In the genomic region with DNA sequence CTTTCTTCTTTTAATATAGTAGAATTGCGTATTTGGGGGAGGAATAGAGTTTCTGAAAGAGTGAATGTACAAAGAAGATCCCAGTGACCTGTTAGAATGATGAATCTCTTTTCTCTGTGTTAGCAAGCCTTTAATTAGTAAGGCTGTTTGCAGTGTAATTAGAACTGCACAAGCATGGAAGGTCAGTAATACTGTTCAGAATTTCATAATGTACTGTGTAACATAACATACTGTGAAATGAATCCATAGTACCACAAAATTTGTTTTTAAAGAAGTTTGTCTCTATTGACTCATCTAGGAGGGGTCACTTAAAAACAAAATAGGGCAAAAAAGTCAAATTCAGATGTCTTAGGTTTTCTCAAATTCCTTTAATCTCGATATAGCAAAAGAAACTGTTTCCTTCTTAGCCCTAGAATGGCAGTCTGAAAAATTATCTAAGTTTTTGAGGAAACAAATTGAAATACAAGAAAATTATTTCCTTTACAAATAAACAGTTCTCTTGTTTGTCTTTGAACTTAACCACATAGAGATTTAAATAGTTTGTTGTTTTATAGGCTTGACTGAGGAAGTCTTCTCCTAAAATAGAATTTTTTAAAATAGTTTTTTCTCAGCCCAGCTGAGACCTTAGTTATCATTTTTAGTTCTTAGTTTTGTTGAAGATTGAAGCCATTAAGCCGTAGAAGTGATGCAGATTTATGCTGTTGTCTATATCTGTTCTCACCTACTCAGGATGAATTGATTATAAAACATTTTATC, we compare ENCODE assay signal across 2 cellular contexts.
TF ChIP-seq lines count a peak whose summit lies in the region.

No MANE protein-coding gene starts in this region.

TF ChIP-seq in GM12891, 5 proteins besides CTCF, POLR2A, EP300 and RAD21:
- TF ChIP-seq SPI1 (IDR thresholded peaks at IDR 0.05; ENCODE audit: low read depth, low read length) (no peak), POLR2AphosphoS5 (IDR thresholded peaks at IDR 0.05; ENCODE audit: low read depth, low read length) (no peak), POU2F2 (IDR thresholded peaks at IDR 0.05; ENCODE audit: low read depth, low read length) (no peak), PAX5 (IDR thresholded peaks at IDR 0.05; ENCODE audit: insufficient read depth, low read length, severe bottlenecking) (no peak), TAF1 (IDR thresholded peaks at IDR 0.05; ENCODE audit: low read depth, low read length) (no peak)
TF ChIP-seq in GM12891: peak in this region for 0.

TF ChIP-seq in endothelial cell of umbilical vein, 7 proteins besides CTCF, POLR2A, EP300 and RAD21:
- TF ChIP-seq GATA2 (IDR thresholded peaks at IDR 0.05; ENCODE audit: insufficient read depth, insufficient read length, low read depth, low read length) (no peak), EZH2 (IDR thresholded peaks at IDR 0.05; ENCODE audit: borderline replicate concordance, low read depth, low read length, severe bottlenecking) (no peak), MYC (IDR thresholded peaks at IDR 0.05; ENCODE audit: low read depth, low read length) (no peak), FOS (IDR thresholded peaks at IDR 0.05; ENCODE audit: borderline replicate concordance, insufficient read depth, low read length) (no peak), JUN (IDR thresholded peaks at IDR 0.05; ENCODE audit: borderline replicate concordance, insufficient read depth, insufficient read length, low read depth) (no peak), POLR2AphosphoS5 (IDR thresholded peaks at IDR 0.05; ENCODE audit: insufficient read depth, low read depth, low read length) (no peak)
- TF ChIP-seq, protein P1, sequence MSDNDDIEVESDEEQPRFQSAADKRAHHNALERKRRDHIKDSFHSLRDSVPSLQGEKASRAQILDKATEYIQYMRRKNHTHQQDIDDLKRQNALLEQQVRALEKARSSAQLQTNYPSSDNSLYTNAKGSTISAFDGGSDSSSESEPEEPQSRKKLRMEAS (IDR thresholded peaks at IDR 0.05; ENCODE audit: insufficient read depth, insufficient read length), result no peak
